ENCODE assay signal across 10 cellular contexts in the genomic region with DNA sequence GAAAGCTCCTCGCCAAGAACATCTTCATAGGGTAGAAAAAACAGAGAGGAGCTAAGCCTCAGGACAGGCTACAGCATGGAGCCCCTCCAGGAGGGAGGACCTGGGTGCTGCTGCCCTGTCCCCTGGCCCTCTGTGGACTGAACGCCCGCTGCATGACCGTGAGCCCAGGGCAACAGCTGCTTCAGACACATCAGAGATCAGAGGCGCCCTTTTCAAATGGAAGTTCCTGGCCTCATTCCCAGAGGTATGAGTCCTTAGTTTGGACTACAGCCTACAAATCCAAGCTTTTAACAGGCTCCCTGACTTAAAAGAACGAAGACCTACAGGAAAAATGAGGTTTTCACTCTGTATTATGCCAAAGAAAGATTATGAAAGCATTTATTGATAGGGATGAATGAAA. TPM values are rescaled to one million over a fixed set of nuclear protein-coding genes. Genes with fewer than 3 reads are reported as not detected.
A peak's percentile ranks its signal among the peaks of the same experiment; 100 is the strongest.
DNase-seq lines count a peak whose midpoint lies in the region; ATAC-seq and TF ChIP-seq lines count a peak whose summit lies in the region.
"Had no signal": no experiment of that assay in that cellular context is flagged by ENCODE, and none has a peak within 500 bp of the region (broad histone marks: within the 10 kb centered on the region; RNA-seq: fewer than 3 reads in every experiment).

No MANE protein-coding gene starts in this region.

- H3K4me3 ChIP-seq in AG10803 (ENCODE audit: low read length) (0 out of 2 replicates have a peak overlapping the region, but pooled peaks have one; percentile 15), MG63 (no peak overlapping the region), stomach (peak overlapping the region in 1 of 4 donors; percentile 12)

- H3K27me3 ChIP-seq in MG63 (no peaks in the 10 kb centered on the region), stomach (no peaks in the 10 kb centered on the region)

- TF ChIP-seq POLR2A in stomach (IDR thresholded peaks at IDR 0.05), result no peak

- H3K27ac ChIP-seq in stomach, result no peak overlapping the region

- no peak for TF ChIP-seq CTCF in AG10803 (conservative IDR thresholded peaks at IDR 0.05; ENCODE audit: low read length)
- no peak for TF ChIP-seq CTCF in stomach (IDR thresholded peaks at IDR 0.05)

- DNase-seq in AG10803 (ENCODE audit: low read depth), result peak; percentile 65
- peak; percentile 84 for DNase-seq in MG63
- peak; percentile 15 for DNase-seq in non-pigmented ciliary epithelial cell (ENCODE audit: low read depth)
- no peak for DNase-seq in stomach
- no peak for DNase-seq in T-helper 17 cell
- DNase-seq in foreskin melanocyte, result no peak
- no peak for DNase-seq in NCI-H2081 treated with DMSO at 0.1 percent for 48 hours (lab: John Stamatoyannopoulos, UW)
- DNase-seq: Kasumi-1, T-helper 9 cell had no signal

- peak; percentile 57 for ATAC-seq in esophagus mucosa
- no peak for ATAC-seq in T-helper 17 cell

- H3K4me1 Mint-ChIP-seq in T-helper 17 cell, result no peaks in the 10 kb centered on the region

- peaks cover 8% of the 10 kb centered on the region for H3K9me3 ChIP-seq in MG63
- peaks cover 0 to 14% (median 10%) of the 10 kb centered on the region in 4 donors for H3K9me3 ChIP-seq in stomach
- H3K9me3 ChIP-seq in T-helper 17 cell (ENCODE audit: control insufficient read depth, low read length, poor library complexity, severe bottlenecking), result peaks cover 3% of the 10 kb centered on the region

- H3K27ac Mint-ChIP-seq in T-helper 17 cell, result no peak overlapping the region

- intact Hi-C loops in stomach (cut with DNase I; ENCODE audit: low total_unique reads), result no loop called here

- H3K4me3 Mint-ChIP-seq in T-helper 17 cell, result no peak overlapping the region

- no peaks in the 10 kb centered on the region for H3K27me3 Mint-ChIP-seq in T-helper 17 cell

- no peak for TF ChIP-seq EP300 in stomach (IDR thresholded peaks at IDR 0.05)

- peaks cover 4% of the 10 kb centered on the region for H3K36me3 Mint-ChIP-seq in T-helper 17 cell (ENCODE audit: low read depth)

- WGBS in stomach, 5 donors, result 18 to 28% (median 25%) methylated on average over 5 to 6 of the region's 6 CpGs

- peaks cover 0 to 9% (median 4%) of the 10 kb centered on the region in 4 donors for H3K4me1 ChIP-seq in stomach

- no peaks in the 10 kb centered on the region for H3K36me3 ChIP-seq in MG63
- H3K36me3 ChIP-seq in stomach, result peaks cover 0 to 7% (median 0%) of the 10 kb centered on the region in 4 donors

RNA-seq across cellular contexts. Expression of gene ZNF18, which starts 48.5 kb away (rescaled TPM):
- total RNA-seq in MG63 (2014; rRNA removed; shearing (Covaris generic); ENCODE audit: low replicate concordance), result 10.2 and 19.1 TPM in 2 replicates
- 6.1 TPM for total RNA-seq in esophagus mucosa
- total RNA-seq in stomach, result 10 to 100 TPM in 1 of 5 donors, 1 to 10 TPM in 3, not detected in 1; 6.7 to 13.2 (median 8.3) TPM
- 1 to 10 TPM; 3.7 to 5.4 (median 5.0) TPM for polyA plus RNA-seq in stomach
- total RNA-seq in T-helper 17 cell, result 10 to 100 TPM; 13.9 to 15.0 TPM

Comparison
In these comparisons a context has a peak if more than half of its experiments do, and no peak if none do; other contexts are left out.
1. DNase-seq: peak in AG10803 (single experiment), MG63 (single experiment) and non-pigmented ciliary epithelial cell (single experiment); none in stomach (single experiment), T-helper 17 cell (0 of 3), foreskin melanocyte (single experiment) and NCI-H2081 treated with DMSO at 0.1 percent for 48 hours (single experiment).